17 cellular contexts compared by ENCODE assay signal in the genomic region with DNA sequence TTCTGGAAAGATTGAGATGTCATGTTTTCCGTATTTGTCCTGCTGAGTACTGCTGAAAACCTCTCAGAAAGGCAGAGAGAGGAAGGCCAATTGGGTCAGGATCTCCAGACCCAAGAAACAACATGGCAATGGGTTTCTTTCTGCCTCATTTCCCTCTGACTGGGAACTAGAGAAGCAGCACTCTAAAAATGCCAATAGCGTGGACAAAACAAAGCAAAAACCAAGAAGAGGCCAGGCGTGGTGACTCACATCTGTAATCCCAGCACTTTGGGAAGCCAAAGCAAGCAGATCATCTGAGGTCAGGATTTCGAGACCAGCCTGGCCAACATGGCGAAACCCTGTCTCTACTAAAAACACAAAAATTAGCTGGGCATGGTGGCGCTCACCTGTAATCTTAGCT. TPM values are rescaled to one million over a fixed set of nuclear protein-coding genes. Genes with fewer than 3 reads are reported as not detected.
DNase-seq lines count a peak whose midpoint lies in the region; ATAC-seq and TF ChIP-seq lines count a peak whose summit lies in the region.
"Had no signal": no experiment of that assay in that cellular context is flagged by ENCODE, and none has a peak within 500 bp of the region (broad histone marks: within the 10 kb centered on the region; RNA-seq: fewer than 3 reads in every experiment).

No MANE protein-coding gene starts in this region.

- H2AFZ ChIP-seq in IMR-90 (replicated peaks; ENCODE audit: low read length, poor library complexity), result no peak overlapping the region

- BruUV-seq in IMR-90 (replicated peaks; lab: Mats Ljungman, UMichigan), result no TSS peak

- no peaks in the 10 kb centered on the region for H3K79me1 ChIP-seq in IMR-90 (ENCODE audit: low read depth in 1 of 2, low read length in 2 of 2)

- H2AK9ac ChIP-seq in IMR-90 (replicated peaks; ENCODE audit: low read depth, low read length, poor library complexity), result no peak overlapping the region

- H3K27ac ChIP-seq in IMR-90 (ENCODE audit: insufficient read depth, low read length) (no peak overlapping the region), mesodermal cell (ENCODE audit: low read depth, low read length, severe bottlenecking) (peak overlapping the region; percentile 45)
- H3K27ac ChIP-seq: BLaER1, breast epithelium, foreskin keratinocyte, HL-60, SK-N-MC had no signal

- no peak overlapping the region for H4K5ac ChIP-seq in IMR-90 (ENCODE audit: low read depth, low read length)

- TF ChIP-seq POLR2A in IMR-90 (IDR thresholded peaks at IDR 0.05; ENCODE audit: low read depth, low read length), result no peak

- H3K36me3 ChIP-seq in IMR-90 (ENCODE audit: control insufficient read depth, insufficient read depth, low read length) (no peaks in the 10 kb centered on the region), mesodermal cell (ENCODE audit: control insufficient read depth, insufficient read depth, low read length) (no peaks in the 10 kb centered on the region)
- H3K36me3 ChIP-seq: BLaER1, breast epithelium had no signal

- 0 out of 2 replicates have a peak overlapping the region, but pooled peaks have one; percentile 24 for H3K4me2 ChIP-seq in IMR-90 (ENCODE audit: low read depth, low read length)
- H3K4me2 ChIP-seq: BLaER1 had no signal

- no peak overlapping the region for H2BK20ac ChIP-seq in IMR-90 (ENCODE audit: low read depth, low read length)

- H3K9ac ChIP-seq in IMR-90 (ENCODE audit: low read depth, low read length), result no peak overlapping the region
- H3K9ac ChIP-seq: BLaER1 had no signal

- no peak overlapping the region for H3K56ac ChIP-seq in IMR-90 (ENCODE audit: extremely low read depth, insufficient read depth, low read length)

- no peak for TF ChIP-seq RAD21 in IMR-90 (IDR thresholded peaks at IDR 0.05; ENCODE audit: low read length)

- peaks cover 12% of the 10 kb centered on the region for H3K27me3 ChIP-seq in IMR-90 (ENCODE audit: control insufficient read depth, insufficient read depth, low read length)
- H3K27me3 ChIP-seq: BLaER1 had no signal

- H3K4me1 ChIP-seq in IMR-90 (ENCODE audit: control insufficient read depth, insufficient read depth, low read length), result no peaks in the 10 kb centered on the region; the same call in 1 of the 2 replicates
- H3K4me1 ChIP-seq in mesodermal cell (ENCODE audit: control insufficient read depth, insufficient read depth, low read length, poor library complexity, severe bottlenecking), result peaks cover 7% of the 10 kb centered on the region
- H3K4me1 ChIP-seq: BLaER1, breast epithelium had no signal

- no peak overlapping the region for H4K91ac ChIP-seq in IMR-90 (ENCODE audit: insufficient read depth, low read depth, low read length)

- 0 out of 2 replicates have a peak overlapping the region, but pooled peaks have one; percentile 4 for H3K14ac ChIP-seq in IMR-90 (replicated peaks; ENCODE audit: low read depth, low read length)

- DNase-seq in AG10803 (ENCODE audit: low read depth), result peak; percentile 47
- peak; percentile 57 for DNase-seq in IMR-90
- DNase-seq in astrocyte of the hippocampus (ENCODE audit: low read depth, low spot score), result peak; percentile 58
- DNase-seq in Right ventricle myocardium superior, result no peak
- DNase-seq in left ventricle myocardium superior, result no peak
- no peak for DNase-seq in GM10248 (ENCODE audit: extremely low spot score)
- DNase-seq: activated CD4-positive, alpha-beta T cell treated with anti-CD3 and anti-CD28 coated beads, Interleukin-2, amount 50 U/mL, for 4 hours; foreskin keratinocyte; Karpas-422; NCI-H146; NCI-H446 had no signal

- no peak overlapping the region for H3K23ac ChIP-seq in IMR-90 (ENCODE audit: low read depth, low read length)

- H3K4ac ChIP-seq in IMR-90 (ENCODE audit: low read depth, low read length), result no peak overlapping the region

- ATAC-seq in IMR-90 (ENCODE audit: low read depth) (no peak), Right ventricle myocardium superior (ENCODE audit: poor library complexity) (no peak), left ventricle myocardium superior (no peak), GM19467 (IDR thresholded peaks at IDR 0.05; ENCODE audit: unreplicated experiment) (no peak)
- ATAC-seq: foreskin keratinocyte had no signal

- POLR2A ChIA-PET in IMR-90 (lab: Charles Lee; ENCODE audit: unreplicated experiment), result no interaction called here
- POLR2A ChIA-PET in GM10248 (lab: Yijun Ruan, JAX), result no interaction called here

- no peak overlapping the region for H2AK5ac ChIP-seq in IMR-90 (ENCODE audit: low read depth, low read length)

- no peak overlapping the region for H2BK120ac ChIP-seq in IMR-90 (ENCODE audit: low read depth, low read length)

- no peak overlapping the region for H2BK5ac ChIP-seq in IMR-90 (ENCODE audit: low read depth, low read length, poor library complexity, severe bottlenecking)

- H3K4me3 ChIP-seq in AG10803 (ENCODE audit: low read length) (no peak overlapping the region), IMR-90 (ENCODE audit: insufficient read depth, low read depth, low read length) (no peak overlapping the region), mesodermal cell (ENCODE audit: extremely low read depth, insufficient read depth, low read length, poor library complexity, severe bottlenecking) (no peak overlapping the region)
- H3K4me3 ChIP-seq: BLaER1, breast epithelium, SK-N-MC had no signal

- H2BK15ac ChIP-seq in IMR-90 (ENCODE audit: low read depth, low read length), result no peak overlapping the region

- no peaks in the 10 kb centered on the region for H3K9me1 ChIP-seq in IMR-90 (ENCODE audit: insufficient read depth, low read length)

- H4K8ac ChIP-seq in IMR-90 (ENCODE audit: low read depth in 2 of 2, low read length in 2 of 2), result no peak overlapping the region

- 79% methylated on average over 3 of the region's 6 CpGs; no CpG with 5 or more reads in 1 of the 2 experiments for WGBS in IMR-90 (ENCODE audit: extremely low coverage in 2 of 2, insufficient read length in 1 of 2), 2 experiments
- WGBS in mesodermal cell (ENCODE audit: insufficient coverage in 2 of 2), 2 experiments, result 87 to 91% methylated on average over 5 of the region's 6 CpGs

- no peaks in the 10 kb centered on the region for H3K9me3 ChIP-seq in IMR-90 (ENCODE audit: control insufficient read depth, insufficient read depth, low read length)
- H3K9me3 ChIP-seq in mesodermal cell (ENCODE audit: control insufficient read depth, low read length), result no peaks in the 10 kb centered on the region
- H3K9me3 ChIP-seq: BLaER1, breast epithelium had no signal

- H4K20me1 ChIP-seq in IMR-90 (ENCODE audit: insufficient read depth, low read length), result no peaks in the 10 kb centered on the region
- H4K20me1 ChIP-seq: BLaER1 had no signal

- no peak for TF ChIP-seq CTCF in AG10803 (conservative IDR thresholded peaks at IDR 0.05; ENCODE audit: low read length)
- no peak for TF ChIP-seq CTCF in IMR-90 (conservative IDR thresholded peaks at IDR 0.05; ENCODE audit: low read depth, low read length)
- no peak for TF ChIP-seq CTCF in GM10248 (IDR thresholded peaks at IDR 0.05; ENCODE audit: control extremely low read depth, extremely low read depth, low read depth, missing control alignments)

- no peak overlapping the region for H3K18ac ChIP-seq in IMR-90 (ENCODE audit: low read depth, low read length)

- intact Hi-C loops in IMR-90 (cut with micrococcal nuclease), result no loop called here
- intact Hi-C loops in Right ventricle myocardium superior (cut with DNase I), result no loop called here
- intact Hi-C loops in left ventricle myocardium superior (cut with micrococcal nuclease), result no loop called here

- in situ Hi-C loops in IMR-90 (cut with MboI; ENCODE audit: low sequenced_read_pairs), result no loop called here

- CTCF ChIA-PET in IMR-90 (lab: Yijun Ruan, JAX), result no interaction called here
- CTCF ChIA-PET in GM10248 (lab: Yijun Ruan, JAX), result no interaction called here

- dilution Hi-C loops in IMR-90 (cut with HindIII; ENCODE audit: low sequenced_read_pairs, unreplicated experiment), result no loop called here

TF ChIP-seq in IMR-90, 13 proteins besides CTCF, POLR2A, EP300 and RAD21 (continues in another document):
- TF ChIP-seq, protein P1, sequence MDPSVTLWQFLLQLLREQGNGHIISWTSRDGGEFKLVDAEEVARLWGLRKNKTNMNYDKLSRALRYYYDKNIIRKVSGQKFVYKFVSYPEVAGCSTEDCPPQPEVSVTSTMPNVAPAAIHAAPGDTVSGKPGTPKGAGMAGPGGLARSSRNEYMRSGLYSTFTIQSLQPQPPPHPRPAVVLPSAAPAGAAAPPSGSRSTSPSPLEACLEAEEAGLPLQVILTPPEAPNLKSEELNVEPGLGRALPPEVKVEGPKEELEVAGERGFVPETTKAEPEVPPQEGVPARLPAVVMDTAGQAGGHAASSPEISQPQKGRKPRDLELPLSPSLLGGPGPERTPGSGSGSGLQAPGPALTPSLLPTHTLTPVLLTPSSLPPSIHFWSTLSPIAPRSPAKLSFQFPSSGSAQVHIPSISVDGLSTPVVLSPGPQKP (IDR thresholded peaks at IDR 0.05; ENCODE audit: borderline replicate concordance, low read depth, low read length), result no peak
- TF ChIP-seq, protein P2, sequence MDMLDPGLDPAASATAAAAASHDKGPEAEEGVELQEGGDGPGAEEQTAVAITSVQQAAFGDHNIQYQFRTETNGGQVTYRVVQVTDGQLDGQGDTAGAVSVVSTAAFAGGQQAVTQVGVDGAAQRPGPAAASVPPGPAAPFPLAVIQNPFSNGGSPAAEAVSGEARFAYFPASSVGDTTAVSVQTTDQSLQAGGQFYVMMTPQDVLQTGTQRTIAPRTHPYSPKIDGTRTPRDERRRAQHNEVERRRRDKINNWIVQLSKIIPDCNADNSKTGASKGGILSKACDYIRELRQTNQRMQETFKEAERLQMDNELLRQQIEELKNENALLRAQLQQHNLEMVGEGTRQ (IDR thresholded peaks at IDR 0.05; ENCODE audit: low read depth, low read length), result no peak
- TF ChIP-seq RFX5 (IDR thresholded peaks at IDR 0.05; ENCODE audit: low read depth, low read length), result no peak
- no peak for TF ChIP-seq RCOR1 (IDR thresholded peaks at IDR 0.05; ENCODE audit: insufficient replicate concordance, low read length)
- TF ChIP-seq BHLHE40 (IDR thresholded peaks at IDR 0.05; ENCODE audit: low read depth, low read length), result no peak
- no peak for TF ChIP-seq MAFK (IDR thresholded peaks at IDR 0.05; ENCODE audit: low read depth, low read length)
- no peak for TF ChIP-seq MAZ (IDR thresholded peaks at IDR 0.05; ENCODE audit: borderline replicate concordance, low read depth, low read length)

RNA-seq across cellular contexts. Expression of a gene that starts 18.3 kb away (rescaled TPM):
- total RNA-seq in IMR-90 (2012; rRNA removed), result 0.56 and 0.72 TPM in 2 replicates
- 0.43 and 0.56 TPM in 2 replicates for polyA plus RNA-seq in IMR-90 (2012; rRNA removed)
- 0.35 and 0.40 TPM in 2 replicates for polyA plus RNA-seq in IMR-90 (2012; cell fraction: cytosol; rRNA removed)
- polyA plus RNA-seq in IMR-90 (2012; cell fraction: nucleus; rRNA removed; ENCODE audit: low replicate concordance), result 0.09 and 0.31 TPM in 2 replicates
- 0.74 TPM for polyA plus RNA-seq in mesodermal cell (2013, experiment 1 of 2)
- 0.61 TPM for polyA plus RNA-seq in mesodermal cell (2013, experiment 2 of 2)
- total RNA-seq in Right ventricle myocardium superior, result not detected
- not detected for total RNA-seq in left ventricle myocardium superior

RNA-seq across cellular contexts. Expression of a gene that starts 39.2 kb away (rescaled TPM):
- total RNA-seq in IMR-90 (2012; rRNA removed) (207 and 384 TPM in 2 replicates), Right ventricle myocardium superior (361 TPM), left ventricle myocardium superior (335 TPM)
- polyA plus RNA-seq in IMR-90 (2012; rRNA removed), result 348 and 357 TPM in 2 replicates
- polyA plus RNA-seq in IMR-90 (2012; cell fraction: cytosol; rRNA removed), result 108 and 179 TPM in 2 replicates
- 19.8 and 112 TPM in 2 replicates for polyA plus RNA-seq in IMR-90 (2012; cell fraction: nucleus; rRNA removed; ENCODE audit: low replicate concordance)
- 333 TPM for polyA plus RNA-seq in mesodermal cell (2013, experiment 1 of 2)
- 316 TPM for polyA plus RNA-seq in mesodermal cell (2013, experiment 2 of 2)

Comparison
In these comparisons a context has a peak if more than half of its experiments do, and no peak if none do; other contexts are left out.
1. DNase-seq: peak in AG10803 (single experiment), IMR-90 (single experiment) and astrocyte of the hippocampus (single experiment); none in Right ventricle myocardium superior (single experiment), left ventricle myocardium superior (single experiment) and GM10248 (single experiment).